Comparison of ENCODE assay signal across 24 cellular contexts in genomic region chr10:131578472-131578970, GRCh38.
DNase-seq lines count a peak whose midpoint lies in the region; ATAC-seq, FAIRE-seq and TF ChIP-seq lines count a peak whose summit lies in the region.
"Had no signal": no experiment of that assay in that cellular context is flagged by ENCODE, and none has a peak within 500 bp of the region (broad histone marks: within the 10 kb centered on the region; RNA-seq: fewer than 3 reads in every experiment).

No MANE protein-coding gene starts in this region.

- H3K9me3 ChIP-seq in osteoblast (ENCODE audit: low read depth, low read length) (no peaks in the 10 kb centered on the region), kidney (ENCODE audit: control insufficient read depth in 1 of 2, low read length in 2 of 2) (no peaks in the 10 kb centered on the region)

- no peak overlapping the region for H3K9ac ChIP-seq in kidney (ENCODE audit: low read length in 2 of 2)

- H3K36me3 ChIP-seq in osteoblast (ENCODE audit: insufficient read depth, low read length) (no peaks in the 10 kb centered on the region), kidney (ENCODE audit: control insufficient read depth in 1 of 2, insufficient read depth in 2 of 2, low read length in 2 of 2) (no peaks in the 10 kb centered on the region)
- H3K36me3 ChIP-seq: SJSA1 had no signal

- H4K20me1 ChIP-seq in osteoblast (ENCODE audit: insufficient read depth, low read length), result no peaks in the 10 kb centered on the region

- TF ChIP-seq CTCF in endothelial cell (IDR thresholded peaks at IDR 0.05; ENCODE audit: unreplicated experiment) (no peak), osteoblast (IDR thresholded peaks at IDR 0.05; ENCODE audit: extremely low read depth, low read depth, low read length) (no peak), kidney (IDR thresholded peaks at IDR 0.05; ENCODE audit: borderline replicate concordance, extremely low read depth, insufficient read depth) (no peak)

- peak; percentile 40 for DNase-seq in NCI-H526 treated with DMSO at 0.1 percent for 48 hours (lab: John Stamatoyannopoulos, UW)
- DNase-seq in endothelial cell (ENCODE audit: low spot score), result no peak
- peak; percentile 62 for DNase-seq in osteoblast (ENCODE audit: insufficient read length, low spot score, missing footprints)
- peak; percentile 25 for DNase-seq in ureter (ENCODE audit: low spot score)
- no peak for DNase-seq in activated T-cell treated with anti-CD3 and anti-CD28 coated beads, Interleukin-2, amount 50 U/mL, for 24 hours
- no peak for DNase-seq in kidney
- DNase-seq in stimulated activated naive B cell treated with anti-CD40 and anti-IgM and Interleukin-4, amounts not matched to agents 10 μg/mL and 1 μg/mL and 100 μg/mL, for 72 hours, result no peak
- DNase-seq: Calu3, DMS79 treated with DMSO at 0.1 percent for 48 hours, GF-D8, Karpas-422, NCI-H1092, NCI-H1436, NCI-H187, NCI-H2081 treated with DMSO at 0.1 percent for 48 hours, NCI-H2171, NCI-H226, NCI-H510A, NCI-H748 treated with DMSO at 0.1 percent for 48 hours had no signal

- H3K4me1 Mint-ChIP-seq in endothelial cell (ENCODE audit: unreplicated experiment), result no peaks in the 10 kb centered on the region
- no peaks in the 10 kb centered on the region for H3K4me1 Mint-ChIP-seq in activated T-cell treated with anti-CD3 and anti-CD28 coated beads, Interleukin-2, amount 50 U/mL, for 24 hours (ENCODE audit: low read depth)
- H3K4me1 Mint-ChIP-seq in stimulated activated naive B cell treated with anti-CD40 and anti-IgM and Interleukin-4, amounts not matched to agents 10 μg/mL and 1 μg/mL and 100 μg/mL, for 72 hours, result no peaks in the 10 kb centered on the region

- no peak for FAIRE-seq in kidney (lab: Jason Lieb, UNC)
- FAIRE-seq: GM12891, GM19239, HepG2 had no signal

- no peak overlapping the region for H3K27ac Mint-ChIP-seq in endothelial cell (ENCODE audit: unreplicated experiment)
- no peak overlapping the region for H3K27ac Mint-ChIP-seq in activated T-cell treated with anti-CD3 and anti-CD28 coated beads, Interleukin-2, amount 50 U/mL, for 24 hours
- no peak overlapping the region for H3K27ac Mint-ChIP-seq in stimulated activated naive B cell treated with anti-CD40 and anti-IgM and Interleukin-4, amounts not matched to agents 10 μg/mL and 1 μg/mL and 100 μg/mL, for 72 hours

- H3K27me3 ChIP-seq in osteoblast (ENCODE audit: insufficient read depth, low read length), result no peaks in the 10 kb centered on the region
- H3K27me3 ChIP-seq: SJSA1 had no signal

- H3K4me2 ChIP-seq in osteoblast (ENCODE audit: insufficient read depth, low read length), result no peak overlapping the region

- H3K4me3 ChIP-seq in osteoblast (ENCODE audit: insufficient read depth, low read length), result no peak overlapping the region
- no peak overlapping the region for H3K4me3 ChIP-seq in kidney (ENCODE audit: low read length in 2 of 2)
- H3K4me3 ChIP-seq: SJSA1 had no signal

- no peak overlapping the region for H2AFZ ChIP-seq in osteoblast (ENCODE audit: low read length)

- H3K27ac ChIP-seq in osteoblast (ENCODE audit: low read depth, low read length) (no peak overlapping the region), kidney (ENCODE audit: low read depth in 2 of 2, low read length in 2 of 2) (no peak overlapping the region)
- H3K27ac ChIP-seq: SJSA1 had no signal

- H3K79me2 ChIP-seq in osteoblast (ENCODE audit: insufficient read depth, low read length), result no peaks in the 10 kb centered on the region

- peaks cover 3% of the 10 kb centered on the region for H3K27me3 Mint-ChIP-seq in endothelial cell (ENCODE audit: unreplicated experiment)
- no peaks in the 10 kb centered on the region for H3K27me3 Mint-ChIP-seq in activated T-cell treated with anti-CD3 and anti-CD28 coated beads, Interleukin-2, amount 50 U/mL, for 24 hours
- H3K27me3 Mint-ChIP-seq in stimulated activated naive B cell treated with anti-CD40 and anti-IgM and Interleukin-4, amounts not matched to agents 10 μg/mL and 1 μg/mL and 100 μg/mL, for 72 hours, result no peaks in the 10 kb centered on the region

- H3K36me3 Mint-ChIP-seq in endothelial cell (ENCODE audit: low read depth, unreplicated experiment), result peaks cover 5% of the 10 kb centered on the region
- no peaks in the 10 kb centered on the region for H3K36me3 Mint-ChIP-seq in activated T-cell treated with anti-CD3 and anti-CD28 coated beads, Interleukin-2, amount 50 U/mL, for 24 hours (ENCODE audit: low read depth)
- H3K36me3 Mint-ChIP-seq in stimulated activated naive B cell treated with anti-CD40 and anti-IgM and Interleukin-4, amounts not matched to agents 10 μg/mL and 1 μg/mL and 100 μg/mL, for 72 hours, result no peaks in the 10 kb centered on the region

- intact Hi-C loops in kidney (cut with DNase I), result no loop called here

- H3K4me3 Mint-ChIP-seq in endothelial cell (ENCODE audit: unreplicated experiment), result peak overlapping the region; percentile 67
- no peak overlapping the region for H3K4me3 Mint-ChIP-seq in activated T-cell treated with anti-CD3 and anti-CD28 coated beads, Interleukin-2, amount 50 U/mL, for 24 hours
- no peak overlapping the region for H3K4me3 Mint-ChIP-seq in stimulated activated naive B cell treated with anti-CD40 and anti-IgM and Interleukin-4, amounts not matched to agents 10 μg/mL and 1 μg/mL and 100 μg/mL, for 72 hours

- ATAC-seq in stimulated activated naive B cell treated with anti-CD40 and anti-IgM and Interleukin-4, amounts not matched to agents 10 μg/mL and 1 μg/mL and 100 μg/mL, for 72 hours (replicated peaks), result no peak
- ATAC-seq: HCT116, HepG2 had no signal

- H3K4me1 ChIP-seq in osteoblast (ENCODE audit: insufficient read depth, low read length), result no peaks in the 10 kb centered on the region
- no peaks in the 10 kb centered on the region for H3K4me1 ChIP-seq in kidney (ENCODE audit: control insufficient read depth in 1 of 2, insufficient read depth in 1 of 2, low read depth in 1 of 2, low read length in 2 of 2)
- H3K4me1 ChIP-seq: SJSA1 had no signal

- H3K9me3 Mint-ChIP-seq in endothelial cell (ENCODE audit: unreplicated experiment), result peaks cover 11% of the 10 kb centered on the region
- no peaks in the 10 kb centered on the region for H3K9me3 Mint-ChIP-seq in activated T-cell treated with anti-CD3 and anti-CD28 coated beads, Interleukin-2, amount 50 U/mL, for 24 hours
- peaks cover 0 to 2% of the 10 kb centered on the region in 2 donors for H3K9me3 Mint-ChIP-seq in stimulated activated naive B cell treated with anti-CD40 and anti-IgM and Interleukin-4, amounts not matched to agents 10 μg/mL and 1 μg/mL and 100 μg/mL, for 72 hours

Comparison
In these comparisons a context has a peak if more than half of its experiments do, and no peak if none do; other contexts are left out.
1. DNase-seq: peak in NCI-H526 treated with DMSO at 0.1 percent for 48 hours (single experiment), osteoblast (single experiment) and ureter (single experiment); none in endothelial cell (single experiment), activated T-cell treated with anti-CD3 and anti-CD28 coated beads, Interleukin-2, amount 50 U/mL, for 24 hours (single experiment), kidney (single experiment) and stimulated activated naive B cell treated with anti-CD40 and anti-IgM and Interleukin-4, amounts not matched to agents 10 μg/mL and 1 μg/mL and 100 μg/mL, for 72 hours (single experiment).